ENCODE assay signal across 18 cellular contexts in the genomic region with DNA sequence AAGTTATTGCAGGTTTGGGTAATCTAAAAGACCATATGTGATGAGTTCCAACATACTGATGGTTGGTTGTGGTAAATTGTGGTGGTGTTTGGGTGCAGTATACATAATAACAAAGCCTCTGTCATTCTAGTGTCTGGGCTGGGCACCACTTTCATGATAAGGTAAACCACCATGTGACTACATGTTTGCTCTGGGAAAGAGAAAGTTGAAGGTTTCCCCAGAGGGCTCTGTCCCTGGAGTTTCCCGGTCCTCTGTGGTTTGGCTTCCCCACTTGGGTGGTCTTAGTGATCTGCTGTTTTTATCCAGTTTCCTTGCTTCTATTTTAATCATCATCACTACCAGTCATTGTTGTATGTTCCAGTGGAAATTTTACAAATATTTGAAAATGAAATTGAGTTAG. TPM values are rescaled to one million over a fixed set of nuclear protein-coding genes. Genes with fewer than 3 reads are reported as not detected.
A peak's percentile ranks its signal among the peaks of the same experiment; 100 is the strongest.
DNase-seq lines count a peak whose midpoint lies in the region; ATAC-seq and TF ChIP-seq lines count a peak whose summit lies in the region.
"Had no signal": no experiment of that assay in that cellular context is flagged by ENCODE, and none has a peak within 500 bp of the region (broad histone marks: within the 10 kb centered on the region; RNA-seq: fewer than 3 reads in every experiment).

No MANE protein-coding gene starts in this region.

- TF ChIP-seq EP300 in esophagus muscularis mucosa (IDR thresholded peaks at IDR 0.05): no peak

- no peak for TF ChIP-seq POLR2A in esophagus muscularis mucosa (IDR thresholded peaks at IDR 0.05; ENCODE audit: low read depth)

- peak; percentile 28 for DNase-seq in Jurkat, Clone E6-1 (ENCODE audit: low read depth, low spot score)
- peak; percentile 46 for DNase-seq in RPMI7951 (ENCODE audit: low read depth)
- DNase-seq in esophagus muscularis mucosa (ENCODE audit: extremely low spot score): peak; percentile 90
- DNase-seq in cerebellar cortex (ENCODE audit: low spot score): no peak
- DNase-seq in activated CD4-positive, alpha-beta T cell treated with anti-CD3 and anti-CD28 coated beads, Interleukin-2, amount 50 U/mL, for 4 hours: no peak
- no peak for DNase-seq in omental fat pad (ENCODE audit: low spot score)
- DNase-seq: ACHN; BE2C; CD4-positive, alpha-beta memory T cell; DMS 273 treated with DMSO at 0.1 percent for 48 hours; DMS53; DND-41; GDM1; HCEC 1CT; IMR-90; KG1 had no signal

- peaks cover 0 to 5% (median 0%) of the 10 kb centered on the region in 4 donors for H3K4me1 ChIP-seq in esophagus muscularis mucosa
- H3K4me1 ChIP-seq: BE2C had no signal

- no peak overlapping the region for H3K27ac ChIP-seq in esophagus muscularis mucosa (replicated peaks in 1 of 4)

- intact Hi-C loops in esophagus muscularis mucosa (cut with DNase I): no loop called here

- no peak for TF ChIP-seq CTCF in esophagus muscularis mucosa (IDR thresholded peaks at IDR 0.05)
- no peak for TF ChIP-seq CTCF in omental fat pad (IDR thresholded peaks at IDR 0.05)

- H3K27me3 ChIP-seq in esophagus muscularis mucosa: no peaks in the 10 kb centered on the region
- H3K27me3 ChIP-seq: BE2C had no signal

- 80% methylated on average over 1 of the region's 1 CpG for WGBS in esophagus muscularis mucosa

- no peak overlapping the region for H3K4me3 ChIP-seq in Jurkat, Clone E6-1 (ENCODE audit: low read length)
- no peak overlapping the region for H3K4me3 ChIP-seq in esophagus muscularis mucosa
- H3K4me3 ChIP-seq: GM23338 had no signal

- no peaks in the 10 kb centered on the region for H3K9me3 ChIP-seq in esophagus muscularis mucosa
- H3K9me3 ChIP-seq: BE2C had no signal

- ATAC-seq in omental fat pad (ENCODE audit: low FRiP score): no peak
- ATAC-seq in HG03196 (IDR thresholded peaks at IDR 0.05; ENCODE audit: unreplicated experiment): no peak
- ATAC-seq: GM23338 had no signal

- no peaks in the 10 kb centered on the region for H3K36me3 ChIP-seq in esophagus muscularis mucosa
- H3K36me3 ChIP-seq: BE2C had no signal

RNA-seq across cellular contexts. Expression of a gene that starts 55.9 kb away (rescaled TPM):
- polyA plus RNA-seq in Jurkat, Clone E6-1 (2012; ENCODE audit: insufficient read depth, insufficient read length): 39.9 TPM
- total RNA-seq in RPMI7951 (2014; rRNA removed; shearing (Covaris generic)): 0.49 and 1.4 TPM in 2 replicates
- total RNA-seq in esophagus muscularis mucosa (10 to 100 TPM; 35.8 to 70.2 (median 66.7) TPM), omental fat pad (1 to 10 TPM; 2.8 to 7.8 (median 5.6) TPM)

Comparison
In these comparisons a context has a peak if more than half of its experiments do, and no peak if none do; other contexts are left out.
1. DNase-seq: peak in Jurkat, Clone E6-1 (single experiment), RPMI7951 (single experiment) and esophagus muscularis mucosa (single experiment); none in cerebellar cortex (single experiment), activated CD4-positive, alpha-beta T cell treated with anti-CD3 and anti-CD28 coated beads, Interleukin-2, amount 50 U/mL, for 4 hours (0 of 2) and omental fat pad (single experiment).
2. RNA of a gene that starts 55.9 kb away (total RNA-seq): 35.8 to 70.2 TPM in esophagus muscularis mucosa; 2.8 to 7.8 TPM in omental fat pad and 0.49 to 1.4 TPM in RPMI7951; every median in the first group is over 4 times any median in the second.